ENCODE assay signal across 19 cellular contexts in genomic region chr19:4993683-4994082, GRCh38. TPM values are rescaled to one million over a fixed set of nuclear protein-coding genes. Genes with fewer than 3 reads are reported as not detected.
DNase-seq lines count a peak whose midpoint lies in the region; ATAC-seq and TF ChIP-seq lines count a peak whose summit lies in the region.
"Had no signal": no experiment of that assay in that cellular context is flagged by ENCODE, and none has a peak within 500 bp of the region (broad histone marks: within the 10 kb centered on the region; RNA-seq: fewer than 3 reads in every experiment).

No MANE protein-coding gene starts in this region.

- intact Hi-C loops in HCT116 (cut with micrococcal nuclease): no loop called here
- intact Hi-C loops in left lung (cut with DNase I): no loop called here

- no peak overlapping the region for H2AFZ ChIP-seq in HCT116 (ENCODE audit: low read depth, low read length, poor library complexity, severe bottlenecking)

- TF ChIP-seq RAD21 in HCT116 (IDR thresholded peaks at IDR 0.05; ENCODE audit: low read depth): no peak

- no TSS peak for BruUV-seq in HCT116 (replicated peaks; lab: Mats Ljungman, UMichigan)

- H3K4me3 Mint-ChIP-seq in T-helper 17 cell: no peak overlapping the region
- H3K4me3 Mint-ChIP-seq: CD8-positive, alpha-beta memory T cell had no signal

- ATAC-seq in HCT116 (peak; percentile 58), left lung (peak; percentile 48), T-helper 17 cell (no peak), GM19452 (IDR thresholded peaks at IDR 0.05; ENCODE audit: unreplicated experiment) (no peak)

- no peak overlapping the region for H3K4me3 ChIP-seq in HCT116 (replicated peaks in 1 of 2; ENCODE audit: low read depth in 1 of 2, low read length in 2 of 2)
- no peak overlapping the region for H3K4me3 ChIP-seq in left lung
- H3K4me3 ChIP-seq in BE2C (ENCODE audit: low read depth, low read length): no peak overlapping the region
- H3K4me3 ChIP-seq: BLaER1, MG63 had no signal

- no peak for TF ChIP-seq POLR2A in HCT116 (IDR thresholded peaks at IDR 0.05; ENCODE audit: borderline replicate concordance, extremely low read depth, insufficient read depth, insufficient read length)

- no peaks in the 10 kb centered on the region for H3K27me3 Mint-ChIP-seq in T-helper 17 cell
- H3K27me3 Mint-ChIP-seq: CD8-positive, alpha-beta memory T cell had no signal

- TF ChIP-seq CTCF in HCT116 (IDR thresholded peaks at IDR 0.05 in 2 of 3, conservative IDR thresholded peaks at IDR 0.05 in 1 of 3; ENCODE audit: borderline replicate concordance in 1 of 3, insufficient read depth in 1 of 3, low read depth in 2 of 3, low read length in 2 of 3) (no peak), VCaP (conservative IDR thresholded peaks at IDR 0.05) (no peak), left lung (IDR thresholded peaks at IDR 0.05) (no peak), BE2C (IDR thresholded peaks at IDR 0.05; ENCODE audit: low read depth, low read length) (no peak)

- H3K4me1 ChIP-seq in HCT116 (ENCODE audit: control insufficient read depth in 1 of 2, insufficient read depth in 2 of 2, low read length in 2 of 2) (peaks cover 13 to 26% of the 10 kb centered on the region in 2 experiments), left lung (peaks cover 0 to 10% of the 10 kb centered on the region in 2 donors), BE2C (no peaks in the 10 kb centered on the region)

- DNase-seq in DMS79 treated with DMSO at 0.1 percent for 48 hours (lab: John Stamatoyannopoulos, UW): peak; percentile 23
- DNase-seq in DMS79 (lab: John Stamatoyannopoulos, UW): no peak
- no peak for DNase-seq in HCT116 (ENCODE audit: low read depth, low spot score)
- DNase-seq in left lung: no peak
- no peak for DNase-seq in T-helper 17 cell
- no peak for DNase-seq in BE2C
- DNase-seq: 8988T; CD8-positive, alpha-beta memory T cell; GOT3; MG63; NCI-H1092; NCI-H1694 treated with DMSO at 0.1 percent for 48 hours; NCI-H526; SHP77; SK-N-SH had no signal

- no peak overlapping the region for H3K9ac ChIP-seq in HCT116 (ENCODE audit: low read length)
- H3K9ac ChIP-seq: BLaER1, KMS-11, SK-N-SH had no signal

- H3K36me3 ChIP-seq in HCT116 (ENCODE audit: control insufficient read depth in 1 of 2, insufficient read depth in 2 of 2, low read length in 2 of 2): no peaks in the 10 kb centered on the region
- H3K36me3 ChIP-seq in left lung: peaks cover 0 to 22% of the 10 kb centered on the region in 2 donors
- no peaks in the 10 kb centered on the region for H3K36me3 ChIP-seq in BE2C
- H3K36me3 ChIP-seq: MG63 had no signal

- peaks cover 19% of the 10 kb centered on the region for H3K4me1 Mint-ChIP-seq in T-helper 17 cell

- H3K27ac ChIP-seq in HCT116 (ENCODE audit: low read depth, low read length) (no peak overlapping the region), VCaP (peak overlapping the region; percentile 91), left lung (no peak overlapping the region)
- H3K27ac ChIP-seq: BLaER1, KMS-11 had no signal

- H3K9me2 ChIP-seq in HCT116 (ENCODE audit: insufficient read depth): no peaks in the 10 kb centered on the region
- H3K9me2 ChIP-seq: SK-N-SH had no signal

- H3K27ac Mint-ChIP-seq in T-helper 17 cell: no peak overlapping the region

- H3K79me2 ChIP-seq in HCT116 (ENCODE audit: insufficient read depth, low read length): peaks cover 47% of the 10 kb centered on the region

- H3K9me3 ChIP-seq in HCT116 (ENCODE audit: control insufficient read depth in 1 of 2, insufficient read depth in 1 of 2, low read depth in 1 of 2, low read length in 2 of 2): no peaks in the 10 kb centered on the region
- no peaks in the 10 kb centered on the region for H3K9me3 ChIP-seq in left lung
- no peaks in the 10 kb centered on the region for H3K9me3 ChIP-seq in T-helper 17 cell (ENCODE audit: control insufficient read depth, low read length, poor library complexity, severe bottlenecking)
- H3K9me3 ChIP-seq in BE2C: no peaks in the 10 kb centered on the region
- H3K9me3 ChIP-seq: BLaER1, MG63, SK-N-SH had no signal

- H3K27me3 ChIP-seq in HCT116 (ENCODE audit: insufficient read depth, low read length) (no peaks in the 10 kb centered on the region), left lung (no peaks in the 10 kb centered on the region), BE2C (no peaks in the 10 kb centered on the region)
- H3K27me3 ChIP-seq: BLaER1, MG63 had no signal

- CTCF ChIA-PET in HCT116 (lab: Charles Lee): no interaction called here

- RAD21 ChIA-PET in HCT116 (lab: Charles Lee; ENCODE audit: low non-redundant PET in 1 of 2, low total read pairs in 2 of 2, uncharacterized antibody in 2 of 2, unreplicated experiment in 2 of 2): no interaction called here

- peak overlapping the region; percentile 2 for H3K4me2 ChIP-seq in HCT116 (ENCODE audit: low read length)
- H3K4me2 ChIP-seq: BLaER1, KMS-11, SK-N-SH had no signal

- POLR2A ChIA-PET in HCT116 (lab: Charles Lee): interaction anchor here (0.6 kb wide), 1 partner anchor 126 kb away, joined by 4 read pairs; the partner anchor contains the start of gene PLIN3

- no peaks in the 10 kb centered on the region for H4K20me1 ChIP-seq in HCT116 (ENCODE audit: insufficient read depth)

- no peaks in the 10 kb centered on the region for H3K36me3 Mint-ChIP-seq in T-helper 17 cell (ENCODE audit: low read depth)

TF ChIP-seq in HCT116, 20 proteins besides CTCF, POLR2A, EP300 and RAD21:
- TF ChIP-seq EGR1 (IDR thresholded peaks at IDR 0.05; ENCODE audit: low read depth) (no peak), FOSL1 (IDR thresholded peaks at IDR 0.05; ENCODE audit: low read depth) (0 out of 2 replicates have a peak, but pooled peaks have one; percentile 15)

RNA-seq across cellular contexts. Expression of gene KDM4B, which starts 24.8 kb away (rescaled TPM):
- total RNA-seq in HCT116 (2021; ENCODE audit: unreplicated experiment) (35.9 TPM), left lung (10 to 100 TPM; 35.5 to 42.1 TPM), T-helper 17 cell (10 to 100 TPM; 37.6 to 42.2 TPM)
- polyA plus RNA-seq in HCT116 (2012): 27.3 and 29.2 TPM in 2 replicates
- 40.8 TPM for polyA plus RNA-seq in BE2C (2012; ENCODE audit: insufficient read depth, insufficient read length, low read depth)

Comparison
In these comparisons a context has a peak if more than half of its experiments do, and no peak if none do; other contexts are left out.
1. ATAC-seq: peak in HCT116 (single experiment) and left lung (single experiment); none in T-helper 17 cell (single experiment) and GM19452 (single experiment).